In the genomic region with DNA sequence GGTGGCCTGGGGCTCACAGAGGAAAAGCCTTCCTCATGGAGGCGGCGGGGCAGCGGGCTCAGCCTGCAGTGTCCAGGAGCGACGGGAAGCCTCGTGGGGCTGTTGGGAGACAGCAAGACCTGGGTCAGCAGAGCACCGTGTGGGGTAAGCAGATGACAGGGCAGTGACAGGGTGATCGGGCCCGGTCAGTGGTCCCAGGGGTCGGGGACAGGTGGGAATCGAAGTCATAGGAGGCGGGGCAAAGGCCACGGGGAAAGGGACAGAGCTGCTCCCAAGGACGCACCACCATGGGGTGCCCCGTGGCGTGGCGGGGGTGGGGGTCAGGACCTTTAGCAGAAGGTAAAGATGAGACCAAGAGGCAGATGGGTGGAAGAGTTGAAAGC, we compare ENCODE assay signal across 20 cellular contexts. TPM values are rescaled to one million over a fixed set of nuclear protein-coding genes. Genes with fewer than 3 reads are reported as not detected.
DNase-seq lines count a peak whose midpoint lies in the region; ATAC-seq and TF ChIP-seq lines count a peak whose summit lies in the region.
"Had no signal": no experiment of that assay in that cellular context is flagged by ENCODE, and none has a peak within 500 bp of the region (broad histone marks: within the 10 kb centered on the region; RNA-seq: fewer than 3 reads in every experiment).

No MANE protein-coding gene starts in this region.

- no peaks in the 10 kb centered on the region for H3K9me2 ChIP-seq in hepatocyte (replicated peaks; ENCODE audit: insufficient read depth)

- no peaks in the 10 kb centered on the region for H3F3A ChIP-seq in neural progenitor cell (ENCODE audit: low read depth)

- intact Hi-C loops in right cardiac atrium (cut with DNase I), result no loop called here
- intact Hi-C loops in left ventricle myocardium inferior (cut with micrococcal nuclease), result no loop called here

- ATAC-seq in right cardiac atrium, result no peak
- no peak for ATAC-seq in HG02642 (IDR thresholded peaks at IDR 0.05; ENCODE audit: poor library complexity, unreplicated experiment)
- ATAC-seq: HCT116 had no signal

- no peak overlapping the region for H3K4me3 ChIP-seq in right cardiac atrium (ENCODE audit: low read length)
- no peak overlapping the region for H3K4me3 ChIP-seq in left ventricle myocardium inferior
- no peak overlapping the region for H3K4me3 ChIP-seq in hepatocyte
- H3K4me3 ChIP-seq in neural progenitor cell, result no peak overlapping the region
- no peak overlapping the region for H3K4me3 ChIP-seq in CD8-positive, alpha-beta memory T cell (ENCODE audit: low read length)
- H3K4me3 ChIP-seq: SJSA1 had no signal

- DNase-seq in right cardiac atrium (peak in 2 of 3 donors; percentile 51 to 62), left ventricle myocardium inferior (no peak), hepatocyte (ENCODE audit: low spot score) (no peak), neural progenitor cell (ENCODE audit: low spot score) (no peak), inferior parietal cortex (ENCODE audit: extremely low spot score) (no peak)
- no peak for DNase-seq in CD8-positive, alpha-beta memory T cell
- DNase-seq: 8988T, ACHN, BE2C, NCI-H1092, NCI-H1417 treated with DMSO at 0.1 percent for 48 hours, NCI-H1694 treated with DMSO at 0.1 percent for 48 hours, NCI-H2081, NCI-H2227 treated with DMSO at 0.1 percent for 48 hours, Right ventricle myocardium superior, RPMI8226 had no signal

- peak overlapping the region; percentile 95 for H3K27ac Mint-ChIP-seq in neural progenitor cell
- peak overlapping the region in 1 of 8 donors; percentile 33 for H3K27ac Mint-ChIP-seq in CD8-positive, alpha-beta memory T cell

- peaks cover 50% of the 10 kb centered on the region for H3K4me1 Mint-ChIP-seq in neural progenitor cell
- H3K4me1 Mint-ChIP-seq in CD8-positive, alpha-beta memory T cell, result no peaks in the 10 kb centered on the region

- H4K20me1 ChIP-seq in hepatocyte (ENCODE audit: insufficient read depth, poor library complexity, severe bottlenecking), result no peaks in the 10 kb centered on the region
- no peaks in the 10 kb centered on the region for H4K20me1 ChIP-seq in neural progenitor cell (ENCODE audit: low read depth)

- peaks cover 7% of the 10 kb centered on the region for H3K27me3 Mint-ChIP-seq in neural progenitor cell (ENCODE audit: insufficient read depth, low read depth)
- no peaks in the 10 kb centered on the region for H3K27me3 Mint-ChIP-seq in CD8-positive, alpha-beta memory T cell

- no peaks in the 10 kb centered on the region for H3K27me3 ChIP-seq in right cardiac atrium (ENCODE audit: control insufficient read depth, insufficient read depth)
- H3K27me3 ChIP-seq in left ventricle myocardium inferior (ENCODE audit: low read depth), result no peaks in the 10 kb centered on the region
- no peaks in the 10 kb centered on the region for H3K27me3 ChIP-seq in hepatocyte
- no peaks in the 10 kb centered on the region for H3K27me3 ChIP-seq in neural progenitor cell
- no peaks in the 10 kb centered on the region for H3K27me3 ChIP-seq in CD8-positive, alpha-beta memory T cell (ENCODE audit: insufficient read depth, low read length, poor library complexity, severe bottlenecking)
- H3K27me3 ChIP-seq: BE2C had no signal

- WGBS in right cardiac atrium, result 93% methylated on average over 17 of the region's 17 CpGs
- WGBS in hepatocyte (ENCODE audit: low lambda C conversion rate, missing lambda C conversion rate), result 84% methylated on average over 16 of the region's 17 CpGs

- POLR2A ChIA-PET in CD8-positive, alpha-beta memory T cell (lab: Charles Lee), result no interaction called here

- no peak overlapping the region for H3K9ac ChIP-seq in neural progenitor cell

- no peaks in the 10 kb centered on the region for H3K9me3 Mint-ChIP-seq in neural progenitor cell
- H3K9me3 Mint-ChIP-seq in CD8-positive, alpha-beta memory T cell, result no peaks in the 10 kb centered on the region

- CTCF ChIA-PET in CD8-positive, alpha-beta memory T cell (lab: Charles Lee), result no interaction called here

- H3K36me3 ChIP-seq in left ventricle myocardium inferior (no peaks in the 10 kb centered on the region), hepatocyte (replicated peaks; ENCODE audit: insufficient read depth, low read depth) (no peaks in the 10 kb centered on the region), neural progenitor cell (no peaks in the 10 kb centered on the region)
- no peaks in the 10 kb centered on the region for H3K36me3 ChIP-seq in CD8-positive, alpha-beta memory T cell (ENCODE audit: insufficient read depth, low read length)
- H3K36me3 ChIP-seq: BE2C, SJSA1 had no signal

- H3K9me3 ChIP-seq in right cardiac atrium (ENCODE audit: control insufficient read depth, low read length) (no peaks in the 10 kb centered on the region), left ventricle myocardium inferior (replicated peaks) (no peaks in the 10 kb centered on the region), hepatocyte (ENCODE audit: low read depth) (no peaks in the 10 kb centered on the region), neural progenitor cell (ENCODE audit: low read depth) (no peaks in the 10 kb centered on the region)
- H3K9me3 ChIP-seq in CD8-positive, alpha-beta memory T cell (ENCODE audit: low read length), result no peaks in the 10 kb centered on the region
- H3K9me3 ChIP-seq: BE2C, SJSA1 had no signal

- H3K79me2 ChIP-seq in hepatocyte (no peaks in the 10 kb centered on the region), neural progenitor cell (ENCODE audit: low read depth) (no peaks in the 10 kb centered on the region)

- H3K4me2 ChIP-seq in hepatocyte (no peak overlapping the region), neural progenitor cell (no peak overlapping the region)

- H3K27ac ChIP-seq in right cardiac atrium (ENCODE audit: low read length), result no peak overlapping the region
- H3K27ac ChIP-seq in left ventricle myocardium inferior (replicated peaks), result no peak overlapping the region
- peak overlapping the region; percentile 50 for H3K27ac ChIP-seq in hepatocyte
- H3K27ac ChIP-seq in neural progenitor cell, result no peak overlapping the region
- no peak overlapping the region for H3K27ac ChIP-seq in CD8-positive, alpha-beta memory T cell (ENCODE audit: low read depth, low read length)
- H3K27ac ChIP-seq: HL-60, SJSA1 had no signal

- no peak for TF ChIP-seq CTCF in left ventricle myocardium inferior (IDR thresholded peaks at IDR 0.05; ENCODE audit: borderline replicate concordance)
- no peak for TF ChIP-seq CTCF in hepatocyte (IDR thresholded peaks at IDR 0.05; ENCODE audit: poor library complexity)
- TF ChIP-seq CTCF in neural progenitor cell (IDR thresholded peaks at IDR 0.05), result no peak

- no peak overlapping the region for H2AFZ ChIP-seq in hepatocyte
- no peak overlapping the region for H2AFZ ChIP-seq in neural progenitor cell (replicated peaks)

- no peak overlapping the region for H3K4me3 Mint-ChIP-seq in neural progenitor cell
- H3K4me3 Mint-ChIP-seq in CD8-positive, alpha-beta memory T cell, result no peak overlapping the region

- H3K36me3 Mint-ChIP-seq in neural progenitor cell, result no peaks in the 10 kb centered on the region
- no peaks in the 10 kb centered on the region for H3K36me3 Mint-ChIP-seq in CD8-positive, alpha-beta memory T cell

- H3K4me1 ChIP-seq in right cardiac atrium (ENCODE audit: control insufficient read depth, insufficient read depth, low read length), result peaks cover 6% of the 10 kb centered on the region
- peaks cover 60% of the 10 kb centered on the region for H3K4me1 ChIP-seq in left ventricle myocardium inferior
- peaks cover 58% of the 10 kb centered on the region for H3K4me1 ChIP-seq in hepatocyte (ENCODE audit: insufficient read depth)
- H3K4me1 ChIP-seq in neural progenitor cell, result peaks cover 26% of the 10 kb centered on the region
- H3K4me1 ChIP-seq in CD8-positive, alpha-beta memory T cell (ENCODE audit: insufficient read depth, low read length), result no peaks in the 10 kb centered on the region
- H3K4me1 ChIP-seq: BE2C, SJSA1 had no signal

RNA-seq across cellular contexts. Expression of a gene that starts 49.8 kb away (rescaled TPM):
- total RNA-seq in right cardiac atrium (10 to 100 TPM; 16.1 to 26.3 (median 21.4) TPM), left ventricle myocardium inferior (33.0 TPM), hepatocyte (411 and 470 TPM in 2 replicates), neural progenitor cell (ENCODE audit: low replicate concordance) (47.8 and 49.3 TPM in 2 replicates)
- polyA plus RNA-seq in right cardiac atrium (27.6 TPM), hepatocyte (526 and 563 TPM in 2 replicates)
- 1 to 10 TPM; 1.0 to 1.1 TPM for total RNA-seq in CD8-positive, alpha-beta memory T cell
- polyA plus RNA-seq in CD8-positive, alpha-beta memory T cell, result 0.49 TPM

Comparison
In these comparisons a context has a peak if more than half of its experiments do, and no peak if none do; other contexts are left out.
1. DNase-seq: peak in right cardiac atrium (2 of 3); none in left ventricle myocardium inferior (single experiment), hepatocyte (single experiment), neural progenitor cell (single experiment), inferior parietal cortex (single experiment) and CD8-positive, alpha-beta memory T cell (0 of 5).
2. RNA of a gene that starts 49.8 kb away (total RNA-seq): 411 to 470 TPM in hepatocyte, 47.8 to 49.3 TPM in neural progenitor cell, 33.0 TPM in left ventricle myocardium inferior (single experiment) and 16.1 to 26.3 TPM in right cardiac atrium; 1.0 to 1.1 TPM in CD8-positive, alpha-beta memory T cell; every median in the first group is over 4 times any median in the second.